1 cellular context compared by ENCODE assay signal in genomic region chr17:76132574-76133338, GRCh38.
TF ChIP-seq lines count a peak whose summit lies in the region.

No MANE protein-coding gene starts in this region.

TF ChIP-seq in IMR-90, 13 proteins besides CTCF, POLR2A, EP300 and RAD21:
- no peak for TF ChIP-seq FOS (IDR thresholded peaks at IDR 0.05; ENCODE audit: low read depth, low read length)
TF ChIP-seq in IMR-90: peak in this region for 0.
